Comparison of ENCODE assay signal across 8 cellular contexts in genomic region chr17:82518826-82519810, GRCh38. TPM values are rescaled to one million over a fixed set of nuclear protein-coding genes. Genes with fewer than 3 reads are reported as not detected.
DNase-seq lines count a peak whose midpoint lies in the region; ATAC-seq and TF ChIP-seq lines count a peak whose summit lies in the region.

Gene FOXK2, plus strand, starts transcription at chr17:82519732. Its CDS starts 157 bp downstream, at chr17:82519889.

- H3K9me3 ChIP-seq in heart right ventricle = no peaks in the 10 kb centered on the region
- no peaks in the 10 kb centered on the region for H3K9me3 ChIP-seq in transverse colon

- intact Hi-C loops in heart right ventricle (cut with DNase I) (loop anchor here in 1 of 10 donors (1.0 to 5.0 kb wide), 2 partner anchors 22 to 33 kb away; no protein-coding TSS in a partner anchor), posterior cingulate gyrus (cut with DNase I) (no loop called here), transverse colon (cut with DNase I; ENCODE audit: low total_unique reads) (no loop called here)

- peak within 1 kb of the TSS; percentile 88 to 100 (median 98) for H3K27ac ChIP-seq in heart right ventricle
- peak within 1 kb of the TSS; percentile 97 to 100 (median 98) for H3K27ac ChIP-seq in transverse colon

- no peaks in the 10 kb centered on the region for H3K9me3 Mint-ChIP-seq in T-helper 1 cell treated with Interleukin-12 subunit alpha and Interleukin-12 subunit beta and Interleukin-4 antibody, amounts not matched to agents 30 μg/mL and 1 μg/mL, for 36 hours

- peaks cover 14% of the 10 kb centered on the region for H3K4me1 Mint-ChIP-seq in T-helper 1 cell treated with Interleukin-12 subunit alpha and Interleukin-12 subunit beta and Interleukin-4 antibody, amounts not matched to agents 30 μg/mL and 1 μg/mL, for 36 hours (ENCODE audit: low read depth)

- TF ChIP-seq EP300 in transverse colon (IDR thresholded peaks at IDR 0.05; ENCODE audit: low read depth) = no peak

- no peak for TF ChIP-seq CTCF in GM13976 (IDR thresholded peaks at IDR 0.05; ENCODE audit: borderline replicate concordance, control extremely low read depth, extremely low read depth, insufficient read depth, missing control alignments)
- TF ChIP-seq CTCF in heart right ventricle (IDR thresholded peaks at IDR 0.05) = no peak
- TF ChIP-seq CTCF in transverse colon (IDR thresholded peaks at IDR 0.05) = no peak

- peak within 1 kb of the TSS; percentile 90 for H3K27ac Mint-ChIP-seq in T-helper 1 cell treated with Interleukin-12 subunit alpha and Interleukin-12 subunit beta and Interleukin-4 antibody, amounts not matched to agents 30 μg/mL and 1 μg/mL, for 36 hours

- in situ Hi-C loops in GM13976 (cut with MboI; ENCODE audit: low sequenced_read_pairs, unreplicated experiment) = no loop called here
- in situ Hi-C loops in transverse colon (cut with MboI; ENCODE audit: low pct_ligation_motif_present in 1 of 4, low pct_unique_long_range_greater_than_20kb in 1 of 4, low sequenced_read_pairs in 3 of 4) = no loop called here

- ATAC-seq in HG02763 (IDR thresholded peaks at IDR 0.05; ENCODE audit: unreplicated experiment) (peak; percentile 94), heart right ventricle (peak; percentile 95 to 100 (median 100))

- H3K4me3 Mint-ChIP-seq in T-helper 1 cell treated with Interleukin-12 subunit alpha and Interleukin-12 subunit beta and Interleukin-4 antibody, amounts not matched to agents 30 μg/mL and 1 μg/mL, for 36 hours = peak within 1 kb of the TSS; percentile 94

- TF ChIP-seq POLR2A in transverse colon (IDR thresholded peaks at IDR 0.05) = no peak

- peaks cover 7% of the 10 kb centered on the region for H3K36me3 Mint-ChIP-seq in T-helper 1 cell treated with Interleukin-12 subunit alpha and Interleukin-12 subunit beta and Interleukin-4 antibody, amounts not matched to agents 30 μg/mL and 1 μg/mL, for 36 hours (ENCODE audit: low read depth)

- peaks cover 0 to 43% (median 32%) of the 10 kb centered on the region in 9 donors for H3K4me1 ChIP-seq in heart right ventricle
- peaks cover 2 to 33% (median 19%) of the 10 kb centered on the region in 4 donors for H3K4me1 ChIP-seq in transverse colon

- peak within 1 kb of the TSS; percentile 61 to 96 (median 86) for H3K4me3 ChIP-seq in heart right ventricle
- H3K4me3 ChIP-seq in transverse colon = peak within 1 kb of the TSS; percentile 79 to 99 (median 90)

- peak; percentile 100 for DNase-seq in GM13976 (ENCODE audit: low spot score)
- peak; percentile 95 for DNase-seq in NCI-H146 (lab: John Stamatoyannopoulos, UW)
- peak; percentile 94 for DNase-seq in amniotic epithelial cell (ENCODE audit: low read depth)
- DNase-seq in heart right ventricle = peak; percentile 91 to 94
- peak; percentile 89 to 99 (median 92) for DNase-seq in posterior cingulate gyrus
- DNase-seq in transverse colon = peak; percentile 94

- H3K27me3 Mint-ChIP-seq in T-helper 1 cell treated with Interleukin-12 subunit alpha and Interleukin-12 subunit beta and Interleukin-4 antibody, amounts not matched to agents 30 μg/mL and 1 μg/mL, for 36 hours (ENCODE audit: low read depth) = peaks cover 8% of the 10 kb centered on the region

- 3 to 4% methylated on average over 83 to 114 of the region's 114 CpGs for WGBS in heart right ventricle, 2 donors
- 3% methylated on average over 74 of the region's 114 CpGs; no CpG with 5 or more reads in 1 of the 2 donors for WGBS in transverse colon (ENCODE audit: low coverage in 1 of 2), 2 donors

- H3K36me3 ChIP-seq in heart right ventricle (no peaks in the 10 kb centered on the region), transverse colon (no peaks in the 10 kb centered on the region)

- H3K27me3 ChIP-seq in heart right ventricle = no peaks in the 10 kb centered on the region
- no peaks in the 10 kb centered on the region for H3K27me3 ChIP-seq in transverse colon

RNA-seq across cellular contexts. Expression of gene FOXK2, which starts in this region (rescaled TPM):
- total RNA-seq in heart right ventricle (10 to 100 TPM; 27.5 to 66.6 (median 31.0) TPM), transverse colon (100 to 1,000 TPM in 2 of 4 donors, 10 to 100 TPM in 2; 41.2 to 216 (median 106) TPM)
- 10 to 100 TPM; 16.5 to 24.7 TPM for polyA plus RNA-seq in heart right ventricle

Comparison
In these comparisons a context has a peak if more than half of its experiments do, and no peak if none do; other contexts are left out.
1. Peak in every context shown above with its lines: DNase-seq, ATAC-seq, H3K4me3 ChIP-seq and H3K27ac ChIP-seq.